In genomic region chr2:75894170-75894569, GRCh38 we compare ENCODE assay signal across 1 cellular context.
TF ChIP-seq lines count a peak whose summit lies in the region.

No MANE protein-coding gene starts in this region.

TF ChIP-seq in GM23338, 12 proteins besides CTCF, POLR2A, EP300 and RAD21 (continued from another document):
- TF ChIP-seq, protein P1, sequence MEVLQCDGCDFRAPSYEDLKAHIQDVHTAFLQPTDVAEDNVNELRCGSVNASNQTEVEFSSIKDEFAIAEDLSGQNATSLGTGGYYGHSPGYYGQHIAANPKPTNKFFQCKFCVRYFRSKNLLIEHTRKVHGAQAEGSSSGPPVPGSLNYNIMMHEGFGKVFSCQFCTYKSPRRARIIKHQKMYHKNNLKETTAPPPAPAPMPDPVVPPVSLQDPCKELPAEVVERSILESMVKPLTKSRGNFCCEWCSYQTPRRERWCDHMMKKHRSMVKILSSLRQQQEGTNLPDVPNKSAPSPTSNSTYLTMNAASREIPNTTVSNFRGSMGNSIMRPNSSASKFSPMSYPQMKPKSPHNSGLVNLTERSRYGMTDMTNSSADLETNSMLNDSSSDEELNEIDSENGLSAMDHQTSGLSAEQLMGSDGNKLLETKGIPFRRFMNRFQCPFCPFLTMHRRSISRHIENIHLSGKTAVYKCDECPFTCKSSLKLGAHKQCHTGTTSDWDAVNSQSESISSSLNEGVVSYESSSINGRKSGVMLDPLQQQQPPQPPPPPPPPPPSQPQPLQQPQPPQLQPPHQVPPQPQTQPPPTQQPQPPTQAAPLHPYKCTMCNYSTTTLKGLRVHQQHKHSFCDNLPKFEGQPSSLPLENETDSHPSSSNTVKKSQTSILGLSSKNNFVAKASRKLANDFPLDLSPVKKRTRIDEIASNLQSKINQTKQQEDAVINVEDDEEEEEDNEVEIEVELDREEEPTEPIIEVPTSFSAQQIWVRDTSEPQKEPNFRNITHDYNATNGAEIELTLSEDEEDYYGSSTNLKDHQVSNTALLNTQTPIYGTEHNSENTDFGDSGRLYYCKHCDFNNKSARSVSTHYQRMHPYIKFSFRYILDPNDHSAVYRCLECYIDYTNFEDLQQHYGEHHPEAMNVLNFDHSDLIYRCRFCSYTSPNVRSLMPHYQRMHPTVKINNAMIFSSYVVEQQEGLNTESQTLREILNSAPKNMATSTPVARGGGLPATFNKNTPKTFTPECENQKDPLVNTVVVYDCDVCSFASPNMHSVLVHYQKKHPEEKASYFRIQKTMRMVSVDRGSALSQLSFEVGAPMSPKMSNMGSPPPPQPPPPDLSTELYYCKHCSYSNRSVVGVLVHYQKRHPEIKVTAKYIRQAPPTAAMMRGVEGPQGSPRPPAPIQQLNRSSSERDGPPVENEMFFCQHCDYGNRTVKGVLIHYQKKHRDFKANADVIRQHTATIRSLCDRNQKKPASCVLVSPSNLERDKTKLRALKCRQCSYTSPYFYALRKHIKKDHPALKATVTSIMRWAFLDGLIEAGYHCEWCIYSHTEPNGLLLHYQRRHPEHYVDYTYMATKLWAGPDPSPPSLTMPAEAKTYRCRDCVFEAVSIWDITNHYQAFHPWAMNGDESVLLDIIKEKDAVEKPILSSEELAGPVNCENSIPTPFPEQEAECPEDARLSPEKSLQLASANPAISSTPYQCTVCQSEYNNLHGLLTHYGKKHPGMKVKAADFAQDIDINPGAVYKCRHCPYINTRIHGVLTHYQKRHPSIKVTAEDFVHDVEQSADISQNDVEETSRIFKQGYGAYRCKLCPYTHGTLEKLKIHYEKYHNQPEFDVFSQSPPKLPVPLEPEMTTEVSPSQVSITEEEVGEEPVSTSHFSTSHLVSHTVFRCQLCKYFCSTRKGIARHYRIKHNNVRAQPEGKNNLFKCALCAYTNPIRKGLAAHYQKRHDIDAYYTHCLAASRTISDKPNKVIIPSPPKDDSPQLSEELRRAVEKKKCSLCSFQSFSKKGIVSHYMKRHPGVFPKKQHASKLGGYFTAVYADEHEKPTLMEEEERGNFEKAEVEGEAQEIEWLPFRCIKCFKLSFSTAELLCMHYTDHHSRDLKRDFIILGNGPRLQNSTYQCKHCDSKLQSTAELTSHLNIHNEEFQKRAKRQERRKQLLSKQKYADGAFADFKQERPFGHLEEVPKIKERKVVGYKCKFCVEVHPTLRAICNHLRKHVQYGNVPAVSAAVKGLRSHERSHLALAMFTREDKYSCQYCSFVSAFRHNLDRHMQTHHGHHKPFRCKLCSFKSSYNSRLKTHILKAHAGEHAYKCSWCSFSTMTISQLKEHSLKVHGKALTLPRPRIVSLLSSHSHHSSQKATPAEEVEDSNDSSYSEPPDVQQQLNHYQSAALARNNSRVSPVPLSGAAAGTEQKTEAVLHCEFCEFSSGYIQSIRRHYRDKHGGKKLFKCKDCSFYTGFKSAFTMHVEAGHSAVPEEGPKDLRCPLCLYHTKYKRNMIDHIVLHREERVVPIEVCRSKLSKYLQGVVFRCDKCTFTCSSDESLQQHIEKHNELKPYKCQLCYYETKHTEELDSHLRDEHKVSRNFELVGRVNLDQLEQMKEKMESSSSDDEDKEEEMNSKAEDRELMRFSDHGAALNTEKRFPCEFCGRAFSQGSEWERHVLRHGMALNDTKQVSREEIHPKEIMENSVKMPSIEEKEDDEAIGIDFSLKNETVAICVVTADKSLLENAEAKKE (CRISPR knock-in tag; IDR thresholded peaks at IDR 0.05): no peak
